ENCODE assay signal across 35 cellular contexts in genomic region chr15:33660151-33660550, GRCh38.
"Had no signal": no experiment of that assay in that cellular context is flagged by ENCODE, and none has a peak within 500 bp of the region (broad histone marks: within the 10 kb centered on the region; RNA-seq: fewer than 3 reads in every experiment).

No MANE protein-coding gene starts in this region.

- H3K9me3 ChIP-seq: MG63 had no signal

- H3K27ac ChIP-seq: KMS-11 had no signal

- H3K27me3 ChIP-seq: MG63 had no signal

- H3K4me2 ChIP-seq: KMS-11 had no signal

- H3K4me3 ChIP-seq: MG63 had no signal

- DNase-seq: Karpas-422, Kasumi-1, KG1, MG63, MM.1S, MV-4-11, NCI-H1048, NCI-H1092, NCI-H1092 treated with DMSO at 0.1 percent for 48 hours, NCI-H1105, NCI-H1105 treated with DMSO at 0.1 percent for 48 hours, NCI-H1417, NCI-H1417 treated with DMSO at 0.1 percent for 48 hours, NCI-H1436, NCI-H1436 treated with DMSO at 0.1 percent for 48 hours, NCI-H146, NCI-H1694, NCI-H1694 treated with DMSO at 0.1 percent for 48 hours, NCI-H187 treated with DMSO at 0.1 percent for 48 hours, NCI-H1930, NCI-H2029, NCI-H2029 treated with DMSO at 0.1 percent for 48 hours, NCI-H2081, NCI-H2081 treated with DMSO at 0.1 percent for 48 hours, NCI-H2107, NCI-H2171, NCI-H2171 treated with DMSO at 0.1 percent for 48 hours, NCI-H2227 treated with DMSO at 0.1 percent for 48 hours, NCI-H226, NCI-H345, NCI-H446, NCI-H446 treated with DMSO at 0.1 percent for 48 hours, NCI-H510A, NCI-H510A treated with DMSO at 0.1 percent for 48 hours had no signal

- H3K9ac ChIP-seq: KMS-11 had no signal

- H3K36me3 ChIP-seq: MG63 had no signal
